1 cellular context compared by ENCODE assay signal in genomic region chr21:24939288-24939687, GRCh38.
TF ChIP-seq lines count a peak whose summit lies in the region.

No MANE protein-coding gene starts in this region.

TF ChIP-seq in HepG2, 621 proteins besides CTCF, POLR2A, EP300 and RAD21:
- no peak for TF ChIP-seq IKZF1 (IDR thresholded peaks at IDR 0.05)
- TF ChIP-seq ZNF790 (CRISPR knock-in tag; IDR thresholded peaks at IDR 0.05; ENCODE audit: borderline replicate concordance), result no peak
- TF ChIP-seq ZNF383 (CRISPR knock-in tag; IDR thresholded peaks at IDR 0.05; ENCODE audit: borderline replicate concordance), result no peak
- no peak for TF ChIP-seq ZMYM4 (CRISPR knock-in tag; IDR thresholded peaks at IDR 0.05)
- TF ChIP-seq ATAD3A (CRISPR knock-in tag; IDR thresholded peaks at IDR 0.05), result no peak
- TF ChIP-seq NCOA2 (CRISPR knock-in tag; IDR thresholded peaks at IDR 0.05), result no peak
